ENCODE assay signal across 8 cellular contexts in genomic region chr14:93962701-93963601, GRCh38. TPM values are rescaled to one million over a fixed set of nuclear protein-coding genes. Genes with fewer than 3 reads are reported as not detected.
DNase-seq lines count a peak whose midpoint lies in the region; ATAC-seq and TF ChIP-seq lines count a peak whose summit lies in the region.

No MANE protein-coding gene starts in this region.

- no peaks in the 10 kb centered on the region for H3K4me1 ChIP-seq in right lobe of liver
- H3K4me1 ChIP-seq in BE2C, result no peaks in the 10 kb centered on the region

- peaks cover 89% of the 10 kb centered on the region for H3K4me1 Mint-ChIP-seq in activated CD4-positive, alpha-beta memory T cell treated with anti-CD3 and anti-CD28 coated beads for 36 hours (ENCODE audit: low read depth)

- TF ChIP-seq POLR2A in GM15510 (IDR thresholded peaks at IDR 0.05; ENCODE audit: borderline replicate concordance, extremely low read depth, insufficient read length) (peak; percentile 31), right lobe of liver (IDR thresholded peaks at IDR 0.05) (no peak)

- H3K4me3 Mint-ChIP-seq in activated CD4-positive, alpha-beta memory T cell treated with anti-CD3 and anti-CD28 coated beads for 36 hours, result peak overlapping the region; percentile 47

- ATAC-seq in GM21619 (IDR thresholded peaks at IDR 0.05; ENCODE audit: unreplicated experiment) (peak; percentile 54), right lobe of liver (peak; percentile 24 to 76 (median 69))

- H3K9me3 ChIP-seq in right lobe of liver, result no peaks in the 10 kb centered on the region
- H3K9me3 ChIP-seq in BE2C, result no peaks in the 10 kb centered on the region

- peaks cover 29% of the 10 kb centered on the region for H3K36me3 Mint-ChIP-seq in activated CD4-positive, alpha-beta memory T cell treated with anti-CD3 and anti-CD28 coated beads for 36 hours

- H3K4me3 ChIP-seq in right lobe of liver (no peak overlapping the region), BE2C (ENCODE audit: low read depth, low read length) (no peak overlapping the region)

- in situ Hi-C loops in KBM-7 (cut with MboI; ENCODE audit: low pct_unique_long_range_greater_than_20kb, low sequenced_read_pairs), result no loop called here

- POLR2A ChIA-PET in activated CD4-positive, alpha-beta memory T cell treated with anti-CD3 and anti-CD28 coated beads for 36 hours (lab: Charles Lee), result interaction anchor here (0.7 to 15.8 kb wide), 7 partner anchors 9 to 40 kb away, joined by 3 to 447 read pairs (median 5); partner anchors contain the start of gene ASB2

- H3K27ac ChIP-seq in right lobe of liver, result no peak overlapping the region

- CTCF ChIA-PET in activated CD4-positive, alpha-beta memory T cell treated with anti-CD3 and anti-CD28 coated beads for 36 hours (lab: Charles Lee), result interaction anchor here (1.0 to 19.1 kb wide), 6 partner anchors 8 to 32 kb away, joined by 3 to 318 read pairs (median 40); partner anchors contain the start of gene ASB2

- peak; percentile 69 for DNase-seq in KBM-7
- DNase-seq in activated CD4-positive, alpha-beta memory T cell treated with anti-CD3 and anti-CD28 coated beads for 36 hours, result peak; percentile 79
- no peak for DNase-seq in right lobe of liver
- DNase-seq in GOT3 (lab: John Stamatoyannopoulos, UW), result no peak
- DNase-seq in BE2C, result no peak
- DNase-seq in NCI-H187 (lab: John Stamatoyannopoulos, UW), result no peak

- no peaks in the 10 kb centered on the region for H3K9me3 Mint-ChIP-seq in activated CD4-positive, alpha-beta memory T cell treated with anti-CD3 and anti-CD28 coated beads for 36 hours

- intact Hi-C loops in activated CD4-positive, alpha-beta memory T cell treated with anti-CD3 and anti-CD28 coated beads for 36 hours (cut with micrococcal nuclease), result loop anchor here (1.0 to 5.0 kb wide), 9 partner anchors 8 to 1569 kb away; partner anchors contain the start of genes ASB2, DDX24, IFI27L1 and IFI27L2
- intact Hi-C loops in right lobe of liver (cut with DNase I), result no loop called here

- WGBS in right lobe of liver (ENCODE audit: insufficient coverage, low coverage, low lambda C conversion rate, missing lambda C conversion rate), result 39% methylated on average over 12 of the region's 16 CpGs

- H3K27me3 Mint-ChIP-seq in activated CD4-positive, alpha-beta memory T cell treated with anti-CD3 and anti-CD28 coated beads for 36 hours, result no peaks in the 10 kb centered on the region

- H3K27me3 ChIP-seq in right lobe of liver (no peaks in the 10 kb centered on the region), BE2C (no peaks in the 10 kb centered on the region)

- H3K36me3 ChIP-seq in right lobe of liver (no peaks in the 10 kb centered on the region), BE2C (no peaks in the 10 kb centered on the region)

- no peak for TF ChIP-seq CTCF in right lobe of liver (IDR thresholded peaks at IDR 0.05)
- TF ChIP-seq CTCF in BE2C (IDR thresholded peaks at IDR 0.05; ENCODE audit: low read depth, low read length), result no peak

- H3K27ac Mint-ChIP-seq in activated CD4-positive, alpha-beta memory T cell treated with anti-CD3 and anti-CD28 coated beads for 36 hours, result peak overlapping the region; percentile 100

RNA-seq across cellular contexts. Expression of gene ASB2, which starts 13.4 kb away (rescaled TPM):
- 10 to 100 TPM; 40.6 to 44.6 TPM for total RNA-seq in activated CD4-positive, alpha-beta memory T cell treated with anti-CD3 and anti-CD28 coated beads for 36 hours
- total RNA-seq in right lobe of liver, result under 1 TPM; 0.20 to 0.59 (median 0.28) TPM
- not detected for polyA plus RNA-seq in BE2C (2012; ENCODE audit: insufficient read depth, insufficient read length, low read depth)

RNA-seq across cellular contexts. Expression of gene CCDC197, which starts 34.1 kb away (rescaled TPM):
- total RNA-seq in activated CD4-positive, alpha-beta memory T cell treated with anti-CD3 and anti-CD28 coated beads for 36 hours, result under 1 TPM; 0.44 to 0.69 TPM
- total RNA-seq in right lobe of liver, result not detected
- not detected for polyA plus RNA-seq in BE2C (2012; ENCODE audit: insufficient read depth, insufficient read length, low read depth)

RNA-seq across cellular contexts. Expression of gene FAM181A, which starts 35.8 kb away (rescaled TPM):
- total RNA-seq in activated CD4-positive, alpha-beta memory T cell treated with anti-CD3 and anti-CD28 coated beads for 36 hours, result not detected
- not detected for total RNA-seq in right lobe of liver
- not detected for polyA plus RNA-seq in BE2C (2012; ENCODE audit: insufficient read depth, insufficient read length, low read depth)

Comparison
In these comparisons a context has a peak if more than half of its experiments do, and no peak if none do; other contexts are left out.
1. DNase-seq: peak in KBM-7 (single experiment) and activated CD4-positive, alpha-beta memory T cell treated with anti-CD3 and anti-CD28 coated beads for 36 hours (single experiment); none in right lobe of liver (0 of 3), GOT3 (single experiment), BE2C (single experiment) and NCI-H187 (0 of 2).
2. RNA of gene ASB2, which starts 13.4 kb away (total RNA-seq): 40.6 to 44.6 TPM in activated CD4-positive, alpha-beta memory T cell treated with anti-CD3 and anti-CD28 coated beads for 36 hours; 0.20 to 0.59 TPM in right lobe of liver; every median in the first group is over 10 times any median in the second.